Comparison of ENCODE assay signal across 12 cellular contexts in genomic region chr5:148125641-148126040, GRCh38. TPM values are rescaled to one million over a fixed set of nuclear protein-coding genes. Genes with fewer than 3 reads are reported as not detected.
DNase-seq lines count a peak whose midpoint lies in the region; TF ChIP-seq lines count a peak whose summit lies in the region.
"Had no signal": no experiment of that assay in that cellular context is flagged by ENCODE, and none has a peak within 500 bp of the region (broad histone marks: within the 10 kb centered on the region; RNA-seq: fewer than 3 reads in every experiment).

No MANE protein-coding gene starts in this region.

- H3K79me2 ChIP-seq in mammary epithelial cell (ENCODE audit: insufficient read depth, low read length): no peaks in the 10 kb centered on the region

- no peak overlapping the region for H3K27ac ChIP-seq in mammary epithelial cell (ENCODE audit: insufficient read depth, low read depth, low read length)
- no peak overlapping the region for H3K27ac ChIP-seq in colonic mucosa
- no peak overlapping the region for H3K27ac ChIP-seq in uterus
- H3K27ac ChIP-seq: heart left ventricle had no signal

- dilution Hi-C loops in mammary epithelial cell (cut with HindIII; ENCODE audit: low sequenced_read_pairs): loop anchor here (25.0 kb wide), 1 partner anchor 263 kb away; no protein-coding TSS in a partner anchor

- TF ChIP-seq POLR2A in NB4 (IDR thresholded peaks at IDR 0.05; ENCODE audit: extremely low read depth, insufficient read length) (no peak), uterus (IDR thresholded peaks at IDR 0.05) (no peak)

- H3K36me3 ChIP-seq in mammary epithelial cell (ENCODE audit: insufficient read depth, low read length): no peaks in the 10 kb centered on the region
- no peaks in the 10 kb centered on the region for H3K36me3 ChIP-seq in colonic mucosa
- no peaks in the 10 kb centered on the region for H3K36me3 ChIP-seq in uterus
- H3K36me3 ChIP-seq: heart left ventricle had no signal

- no peak overlapping the region for H3K9ac ChIP-seq in mammary epithelial cell (ENCODE audit: insufficient read depth, low read length)
- H3K9ac ChIP-seq in colonic mucosa (ENCODE audit: low read depth in 2 of 2, low read length in 2 of 2): no peak overlapping the region

- H3K4me2 ChIP-seq in mammary epithelial cell (ENCODE audit: insufficient read depth, low read depth, low read length): no peak overlapping the region

- no peak overlapping the region for H2AFZ ChIP-seq in mammary epithelial cell (ENCODE audit: low read depth, low read length)

- H3K4me3 ChIP-seq in NB4 (ENCODE audit: low read depth, low read length): no peak overlapping the region
- no peak overlapping the region for H3K4me3 ChIP-seq in mammary epithelial cell (replicated peaks in 1 of 3; ENCODE audit: insufficient read depth in 1 of 3, low read depth in 2 of 3, low read length in 3 of 3)
- H3K4me3 ChIP-seq in colonic mucosa: no peak overlapping the region
- no peak overlapping the region for H3K4me3 ChIP-seq in uterus
- H3K4me3 ChIP-seq: heart left ventricle, mucosa of descending colon had no signal

- CTCF ChIA-PET in mammary epithelial cell (lab: Charles Lee; ENCODE audit: low non-redundant PET): interaction anchor here (0.6 kb wide), 1 partner anchor 189 kb away, joined by 6 read pairs; no protein-coding TSS in a partner anchor

- in situ Hi-C loops in mammary epithelial cell (cut with MboI; ENCODE audit: low sequenced_read_pairs in 2 of 2): no loop called here

- H3K27me3 ChIP-seq in mammary epithelial cell (ENCODE audit: insufficient read depth, low read length): no peaks in the 10 kb centered on the region
- no peaks in the 10 kb centered on the region for H3K27me3 ChIP-seq in colonic mucosa
- H3K27me3 ChIP-seq in uterus: no peaks in the 10 kb centered on the region
- H3K27me3 ChIP-seq: heart left ventricle had no signal

- 42% methylated on average over 2 of the region's 3 CpGs for WGBS in mammary epithelial cell (ENCODE audit: low coverage, missing lambda C conversion rate)

- H4K20me1 ChIP-seq in mammary epithelial cell (ENCODE audit: insufficient read depth, low read length): no peaks in the 10 kb centered on the region

- H3K4me1 ChIP-seq in mammary epithelial cell (ENCODE audit: insufficient read depth, low read length) (no peaks in the 10 kb centered on the region), colonic mucosa (no peaks in the 10 kb centered on the region), uterus (no peaks in the 10 kb centered on the region)
- H3K4me1 ChIP-seq: heart left ventricle had no signal

- H3K9me3 ChIP-seq in mammary epithelial cell (replicated peaks; ENCODE audit: insufficient read depth, low read length) (no peaks in the 10 kb centered on the region), colonic mucosa (no peaks in the 10 kb centered on the region), uterus (no peaks in the 10 kb centered on the region)
- H3K9me3 ChIP-seq: heart left ventricle, mucosa of descending colon had no signal

- DNase-seq in GM03348 (ENCODE audit: low spot score) (peak; percentile 6), NB4 (ENCODE audit: low read depth) (peak; percentile 14), mammary epithelial cell (peak; percentile 12), lung microvascular endothelial cell (ENCODE audit: low read depth in 2 of 2) (peak; percentile 7 to 25), colonic mucosa (no peak), uterus (no peak), SW 1271 (lab: John Stamatoyannopoulos, UW) (no peak), NCI-H524 treated with DMSO at 0.1 percent for 48 hours (lab: John Stamatoyannopoulos, UW) (no peak)
- DNase-seq: heart left ventricle, mucosa of descending colon, NCI-H1092 treated with DMSO at 0.1 percent for 48 hours had no signal

- TF ChIP-seq CTCF in NB4 (IDR thresholded peaks at IDR 0.05; ENCODE audit: low read depth, low read length) (no peak), mammary epithelial cell (conservative IDR thresholded peaks at IDR 0.05 in 1 of 2, IDR thresholded peaks at IDR 0.05 in 1 of 2; ENCODE audit: extremely low read depth in 1 of 2, insufficient read depth in 1 of 2, low read depth in 1 of 2, low read length in 2 of 2) (peak; percentile 20 to 40), colonic mucosa (IDR thresholded peaks at IDR 0.05) (no peak), uterus (IDR thresholded peaks at IDR 0.05) (no peak)

- intact Hi-C loops in mammary epithelial cell (cut with micrococcal nuclease) (no loop called here), colonic mucosa (cut with DNase I) (no loop called here), uterus (cut with DNase I; ENCODE audit: low total_unique reads) (no loop called here)

- BruUV-seq in mammary epithelial cell (replicated peaks; lab: Mats Ljungman, UMichigan): no TSS peak

RNA-seq across cellular contexts. Expression of gene SPINK14, which starts 42.7 kb away (rescaled TPM):
- total RNA-seq in mammary epithelial cell (not detected), lung microvascular endothelial cell (not detected in 2 replicates), colonic mucosa (not detected), uterus (not detected)
- not detected for polyA plus RNA-seq in mammary epithelial cell
- not detected for polyA minus RNA-seq in mammary epithelial cell
- total RNA-seq: activated T-helper 17 cell treated with anti-CD3 and anti-CD28 coated beads, Interleukin-2, amount 50 U/mL, for 72 hours; heart left ventricle; mucosa of descending colon had no signal
- polyA plus RNA-seq: heart left ventricle had no signal

Comparison
In these comparisons a context has a peak if more than half of its experiments do, and no peak if none do; other contexts are left out.
1. DNase-seq: peak in GM03348 (single experiment), NB4 (single experiment), mammary epithelial cell (single experiment) and lung microvascular endothelial cell (2 of 2); none in colonic mucosa (single experiment), uterus (0 of 2), SW 1271 (0 of 2) and NCI-H524 treated with DMSO at 0.1 percent for 48 hours (single experiment).
2. CTCF ChIP-seq: peak in mammary epithelial cell (2 of 2); none in NB4 (single experiment), colonic mucosa (single experiment) and uterus (0 of 4).